ENCODE assay signal across 11 cellular contexts in genomic region chr21:43369124-43369523, GRCh38. TPM values are rescaled to one million over a fixed set of nuclear protein-coding genes. Genes with fewer than 3 reads are reported as not detected.
DNase-seq lines count a peak whose midpoint lies in the region; ATAC-seq and TF ChIP-seq lines count a peak whose summit lies in the region.
"Had no signal": no experiment of that assay in that cellular context is flagged by ENCODE, and none has a peak within 500 bp of the region (broad histone marks: within the 10 kb centered on the region; RNA-seq: fewer than 3 reads in every experiment).

No MANE protein-coding gene starts in this region.

- peak overlapping the region in 1 of 11 experiments; percentile 40; a peak in 1 of 22 replicates for H3K27ac ChIP-seq in BLaER1 treated with 17β-estradiol and CSF1 and Interleukin-3, amounts not matched to agents 10 nM and 100 nM
- no peak overlapping the region; a peak in 1 of 4 replicates for H3K27ac ChIP-seq in SK-N-SH (ENCODE audit: low read depth in 2 of 2, low read length in 1 of 2)
- H3K27ac ChIP-seq: thoracic aorta had no signal

- no peaks in the 10 kb centered on the region for H3K79me2 ChIP-seq in SK-N-SH (ENCODE audit: insufficient read depth)

- POLR2A ChIA-PET in SK-N-SH (lab: Yijun Ruan, JAX) = no interaction called here

- H3F3A ChIP-seq in SK-N-SH (replicated peaks; ENCODE audit: insufficient read depth) = no peaks in the 10 kb centered on the region

- WGBS in SK-N-SH (ENCODE audit: low lambda C conversion rate) = 33% methylated on average over 14 of the region's 14 CpGs

- peak overlapping the region; percentile 46 to 81 (median 64); a peak in 20 of 22 replicates for H3K4me2 ChIP-seq in BLaER1 treated with 17β-estradiol and CSF1 and Interleukin-3, amounts not matched to agents 10 nM and 100 nM
- no peak overlapping the region; the same call in 1 of the 2 replicates for H3K4me2 ChIP-seq in SK-N-SH

- peaks cover 35 to 76% (median 65%) of the 10 kb centered on the region in 10 experiments for H3K4me1 ChIP-seq in BLaER1 treated with 17β-estradiol and CSF1 and Interleukin-3, amounts not matched to agents 10 nM and 100 nM
- H3K4me1 ChIP-seq in SK-N-SH (ENCODE audit: control insufficient read depth in 1 of 2, insufficient read depth in 2 of 2, low read depth in 1 of 2, low read length in 1 of 2) = peaks cover 8 to 59% of the 10 kb centered on the region in 2 experiments; a peak in 2 of 4 replicates

- TF ChIP-seq EP300 in SK-N-SH (IDR thresholded peaks at IDR 0.05; ENCODE audit: borderline replicate concordance in 1 of 2, low read depth in 1 of 2, low read length in 1 of 2) = no peak

- no peak overlapping the region for H2AFZ ChIP-seq in SK-N-SH (ENCODE audit: low read depth)

- H3K27me3 ChIP-seq in BLaER1 treated with 17β-estradiol and CSF1 and Interleukin-3, amounts not matched to agents 10 nM and 100 nM = peaks cover 0 to 15% (median 0%) of the 10 kb centered on the region in 11 experiments; a peak in 1 of 22 replicates
- no peaks in the 10 kb centered on the region for H3K27me3 ChIP-seq in SK-N-SH (ENCODE audit: insufficient read depth)

- CTCF ChIA-PET in SK-N-SH (lab: Yijun Ruan, JAX) = interaction anchor here (1.5 kb wide), 1 partner anchor 99 kb away, joined by 5 read pairs; no protein-coding TSS in a partner anchor

- peak; percentile 66 for ATAC-seq in GM21723 (IDR thresholded peaks at IDR 0.05; ENCODE audit: unreplicated experiment)
- ATAC-seq in GM21825 (IDR thresholded peaks at IDR 0.05; ENCODE audit: unreplicated experiment) = no peak

- H3K9me2 ChIP-seq in SK-N-SH = no peaks in the 10 kb centered on the region

- no peaks in the 10 kb centered on the region for H3K36me3 ChIP-seq in BLaER1 treated with 17β-estradiol and CSF1 and Interleukin-3, amounts not matched to agents 10 nM and 100 nM
- H3K36me3 ChIP-seq in SK-N-SH (replicated peaks in 1 of 2; ENCODE audit: control insufficient read depth in 1 of 2, insufficient read depth in 2 of 2, low read length in 1 of 2) = no peaks in the 10 kb centered on the region
- H3K36me3 ChIP-seq: thoracic aorta had no signal

- no peak overlapping the region for H3K4me3 ChIP-seq in BLaER1 treated with 17β-estradiol and CSF1 and Interleukin-3, amounts not matched to agents 10 nM and 100 nM
- no peak overlapping the region for H3K4me3 ChIP-seq in SK-N-SH (ENCODE audit: low read depth in 2 of 2, low read length in 1 of 2)
- H3K4me3 ChIP-seq: thoracic aorta had no signal

- no peak for TF ChIP-seq RAD21 in SK-N-SH (IDR thresholded peaks at IDR 0.05; ENCODE audit: low read length)

- TF ChIP-seq CTCF in SK-N-SH (IDR thresholded peaks at IDR 0.05) = no peak

- DNase-seq in SK-N-SH (peak; percentile 68), kidney tubule cell (ENCODE audit: low spot score) (peak; percentile 25)
- DNase-seq in stimulated activated naive CD4-positive, alpha-beta T cell treated with Interleukin-2 at 50 U/mL for 16 hours (lab: John Stamatoyannopoulos, UW) = no peak
- DNase-seq in activated CD4-positive, CD25-positive, alpha-beta regulatory T cell treated with anti-CD3 and anti-CD28 coated beads, Interleukin-2, amount 50 U/mL, for 72 hours = no peak
- DNase-seq in activated naive CD4-positive, alpha-beta T cell (lab: John Stamatoyannopoulos, UW) = no peak
- DNase-seq: NCI-H1930, retina had no signal

- H3K9ac ChIP-seq in BLaER1 treated with 17β-estradiol and CSF1 and Interleukin-3, amounts not matched to agents 10 nM and 100 nM = peak overlapping the region in 1 of 11 experiments; percentile 19; a peak in 1 of 22 replicates
- no peak overlapping the region for H3K9ac ChIP-seq in SK-N-SH

- peaks cover 0 to 38% (median 0%) of the 10 kb centered on the region in 11 experiments; a peak in 3 of 22 replicates for H4K20me1 ChIP-seq in BLaER1 treated with 17β-estradiol and CSF1 and Interleukin-3, amounts not matched to agents 10 nM and 100 nM
- no peaks in the 10 kb centered on the region for H4K20me1 ChIP-seq in SK-N-SH (ENCODE audit: insufficient read depth)

- H3K9me3 ChIP-seq in BLaER1 treated with 17β-estradiol and CSF1 and Interleukin-3, amounts not matched to agents 10 nM and 100 nM (replicated peaks in 1 of 11) = peaks cover 0 to 7% (median 0%) of the 10 kb centered on the region in 11 experiments; a peak in 3 of 22 replicates
- H3K9me3 ChIP-seq in SK-N-SH = no peaks in the 10 kb centered on the region
- H3K9me3 ChIP-seq: thoracic aorta had no signal

TF ChIP-seq in SK-N-SH, 30 proteins besides CTCF, POLR2A, EP300 and RAD21:
- TF ChIP-seq FOSL2 (IDR thresholded peaks at IDR 0.05; ENCODE audit: borderline replicate concordance, low read depth) (peak; percentile 27; the same call in 1 of the 2 replicates), MEF2A (IDR thresholded peaks at IDR 0.05; ENCODE audit: borderline replicate concordance, low read depth) (no peak)

RNA-seq across cellular contexts. Expression of gene SIK1, which starts 57.8 kb away (rescaled TPM):
- polyA plus RNA-seq in SK-N-SH (2012; rRNA removed) = 3.8 and 6.6 TPM in 2 replicates
- polyA plus RNA-seq in SK-N-SH (2012; cell fraction: cytosol; rRNA removed) = 1.3 and 4.8 TPM in 2 replicates
- polyA plus RNA-seq in SK-N-SH (2012; cell fraction: nucleus; rRNA removed) = 14.3 and 30.2 TPM in 2 replicates

Comparison
In these comparisons a context has a peak if more than half of its experiments do, and no peak if none do; other contexts are left out.
1. DNase-seq: peak in SK-N-SH (single experiment) and kidney tubule cell (single experiment); none in stimulated activated naive CD4-positive, alpha-beta T cell treated with Interleukin-2 at 50 U/mL for 16 hours (single experiment), activated CD4-positive, CD25-positive, alpha-beta regulatory T cell treated with anti-CD3 and anti-CD28 coated beads, Interleukin-2, amount 50 U/mL, for 72 hours (single experiment) and activated naive CD4-positive, alpha-beta T cell (0 of 4).